Comparison of ENCODE assay signal across 1 cellular context in genomic region chr4:82284858-82285805, GRCh38.
TF ChIP-seq lines count a peak whose summit lies in the region.

No MANE protein-coding gene starts in this region.

TF ChIP-seq in GM12878, 131 proteins besides CTCF, POLR2A, EP300 and RAD21 (continued from another document):
- no peak for TF ChIP-seq STAT1 (conservative IDR thresholded peaks at IDR 0.05)
- TF ChIP-seq CREB1 (IDR thresholded peaks at IDR 0.05; ENCODE audit: low read depth), result peak; percentile 76
- TF ChIP-seq ATF3 (IDR thresholded peaks at IDR 0.05; ENCODE audit: borderline replicate concordance, extremely low read depth, low read depth, low read length), result no peak
- no peak for TF ChIP-seq NR2F1 (conservative IDR thresholded peaks at IDR 0.05)
- 0 out of 2 replicates have a peak, but pooled peaks have one; percentile 12 for TF ChIP-seq ATF7 (IDR thresholded peaks at IDR 0.05; ENCODE audit: low read depth)
- TF ChIP-seq CEBPB (IDR thresholded peaks at IDR 0.05; ENCODE audit: borderline replicate concordance in 1 of 2, low read depth in 2 of 2, low read length in 2 of 2), result no peak
- TF ChIP-seq NFYA (IDR thresholded peaks at IDR 0.05; ENCODE audit: borderline replicate concordance, low read depth, low read length), result no peak
- no peak for TF ChIP-seq CHD4 (IDR thresholded peaks at IDR 0.05)
- no peak for TF ChIP-seq IKZF1 (conservative IDR thresholded peaks at IDR 0.05)
- no peak for TF ChIP-seq ZBTB11 (CRISPR knock-in tag; IDR thresholded peaks at IDR 0.05)
- no peak for TF ChIP-seq JUNB (IDR thresholded peaks at IDR 0.05)
- TF ChIP-seq FOS (IDR thresholded peaks at IDR 0.05; ENCODE audit: borderline replicate concordance, extremely low read depth, insufficient read length), result no peak
- TF ChIP-seq CREM (IDR thresholded peaks at IDR 0.05; ENCODE audit: low read depth), result peak; percentile 73
- TF ChIP-seq ELK1 (IDR thresholded peaks at IDR 0.05; ENCODE audit: low read depth, low read length), result no peak
- no peak for TF ChIP-seq EZH2 (IDR thresholded peaks at IDR 0.05; ENCODE audit: borderline replicate concordance, control insufficient read depth, low read depth, low read length)
- no peak for TF ChIP-seq SUZ12 (IDR thresholded peaks at IDR 0.05; ENCODE audit: unreplicated experiment)
- no peak for TF ChIP-seq IRF3 (IDR thresholded peaks at IDR 0.05)
- peak; percentile 56 to 86; a peak in 3 of 4 replicates for TF ChIP-seq BHLHE40 (IDR thresholded peaks at IDR 0.05; ENCODE audit: borderline replicate concordance in 1 of 2, low read depth in 2 of 2, low read length in 1 of 2)
